8 cellular contexts compared by ENCODE assay signal in the genomic region with DNA sequence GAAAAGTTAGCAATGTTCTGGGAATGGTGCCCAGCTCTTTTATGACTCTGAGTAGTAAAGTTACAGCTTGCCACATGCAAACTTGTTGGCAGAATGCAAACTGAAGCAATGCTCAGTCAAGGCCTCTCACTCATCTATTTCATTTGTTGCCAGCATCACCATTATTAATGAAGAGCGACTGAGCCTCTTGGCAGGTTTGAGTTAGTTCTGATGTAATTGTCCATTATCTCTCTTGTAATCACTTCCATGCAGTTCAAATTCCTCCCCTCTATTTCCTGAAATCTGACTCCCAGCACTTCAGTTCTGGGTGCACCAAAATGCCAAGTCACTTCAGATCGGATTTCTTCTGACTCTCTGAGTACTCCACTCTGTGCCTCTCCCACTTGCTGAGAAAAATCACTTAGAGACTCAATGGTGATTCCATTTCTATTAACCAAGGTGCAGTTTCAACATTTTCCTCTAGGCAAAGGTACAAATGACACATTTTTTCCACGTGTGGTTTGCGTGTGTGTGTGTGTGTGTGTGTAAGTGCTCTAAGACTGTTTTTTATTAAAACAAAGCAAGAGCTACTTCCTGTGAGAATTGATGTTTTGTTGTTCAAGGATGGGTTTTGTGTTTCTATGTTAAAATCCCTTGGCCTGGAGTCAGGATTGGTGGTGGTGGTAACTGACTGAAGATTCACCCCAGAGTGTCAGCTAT.
DNase-seq lines count a peak whose midpoint lies in the region; ATAC-seq and TF ChIP-seq lines count a peak whose summit lies in the region.

No MANE protein-coding gene starts in this region.

- no peaks in the 10 kb centered on the region for H3K9me2 ChIP-seq in Loucy (replicated peaks; ENCODE audit: low read depth, low read length)

- no peaks in the 10 kb centered on the region for H4K20me1 ChIP-seq in Loucy (ENCODE audit: insufficient read depth, low read length, poor library complexity, severe bottlenecking)

- intact Hi-C loops in body of pancreas (cut with DNase I): no loop called here
- intact Hi-C loops in lower lobe of right lung (cut with DNase I): no loop called here

- no peak for TF ChIP-seq POLR2A in body of pancreas (IDR thresholded peaks at IDR 0.05)

- H2AFZ ChIP-seq in Loucy (ENCODE audit: low read length): peak overlapping the region; percentile 11; the same call in 1 of the 2 replicates

- TF ChIP-seq CTCF in AG09309 (IDR thresholded peaks at IDR 0.05; ENCODE audit: control insufficient read depth, insufficient read depth, low read depth, low read length, missing control alignments): no peak
- TF ChIP-seq CTCF in Loucy (conservative IDR thresholded peaks at IDR 0.05; ENCODE audit: low read length): 0 out of 2 replicates have a peak, but pooled peaks have one; percentile 9
- TF ChIP-seq CTCF in body of pancreas (IDR thresholded peaks at IDR 0.05): peak in 1 of 7 experiments; percentile 15
- TF ChIP-seq CTCF in lower lobe of right lung (IDR thresholded peaks at IDR 0.05): no peak

- H3K4me3 ChIP-seq in AG09309 (ENCODE audit: control insufficient read depth, low read depth, low read length): no peak overlapping the region
- H3K4me3 ChIP-seq in Loucy (ENCODE audit: low read length, poor library complexity, severe bottlenecking): peak overlapping the region; percentile 19
- H3K4me3 ChIP-seq in body of pancreas: no peak overlapping the region
- H3K4me3 ChIP-seq in lower lobe of right lung: no peak overlapping the region

- H3K27me3 ChIP-seq in Loucy (ENCODE audit: insufficient read depth, low read length, poor library complexity, severe bottlenecking) (no peaks in the 10 kb centered on the region), body of pancreas (no peaks in the 10 kb centered on the region), lower lobe of right lung (ENCODE audit: low read depth) (no peaks in the 10 kb centered on the region)

- H3K9ac ChIP-seq in Loucy (ENCODE audit: low read depth, low read length, poor library complexity, severe bottlenecking): peak overlapping the region; percentile 27

- peak overlapping the region; percentile 50 for H3K4me2 ChIP-seq in Loucy (ENCODE audit: low read depth, low read length, poor library complexity, severe bottlenecking)

- H3K4me1 ChIP-seq in Loucy (ENCODE audit: insufficient read depth, low read length, poor library complexity, severe bottlenecking) (peaks cover 35% of the 10 kb centered on the region), body of pancreas (no peaks in the 10 kb centered on the region), lower lobe of right lung (no peaks in the 10 kb centered on the region)

- H3K79me2 ChIP-seq in Loucy (ENCODE audit: insufficient read depth, low read length): no peaks in the 10 kb centered on the region

- peak; percentile 100 for DNase-seq in AG09309 (ENCODE audit: low read depth)
- DNase-seq in body of pancreas: peak in 3 of 4 donors; percentile 6 to 36 (median 13)
- no peak for DNase-seq in lower lobe of right lung
- DNase-seq in mesenteric fat pad (ENCODE audit: low spot score): no peak

- no peaks in the 10 kb centered on the region for H3K36me3 ChIP-seq in Loucy (ENCODE audit: insufficient read depth, low read length)
- no peaks in the 10 kb centered on the region for H3K36me3 ChIP-seq in body of pancreas (replicated peaks in 1 of 2; ENCODE audit: insufficient read depth in 1 of 2, low read depth in 2 of 2)
- H3K36me3 ChIP-seq in lower lobe of right lung: no peaks in the 10 kb centered on the region

- H3K9me3 ChIP-seq in Loucy (ENCODE audit: insufficient read depth, low read depth, low read length) (no peaks in the 10 kb centered on the region), body of pancreas (no peaks in the 10 kb centered on the region), lower lobe of right lung (no peaks in the 10 kb centered on the region)

- peak; percentile 83 for ATAC-seq in body of pancreas
- peak; percentile 87 to 94 for ATAC-seq in lower lobe of right lung
- ATAC-seq in GM21723 (IDR thresholded peaks at IDR 0.05; ENCODE audit: unreplicated experiment): no peak
- ATAC-seq in HG03521 (IDR thresholded peaks at IDR 0.05; ENCODE audit: unreplicated experiment): no peak
- no peak for ATAC-seq in HG03025 (IDR thresholded peaks at IDR 0.05; ENCODE audit: low FRiP score, unreplicated experiment)

- H3F3A ChIP-seq in Loucy (ENCODE audit: low read depth): no peaks in the 10 kb centered on the region

- 12 to 21% methylated on average over 4 of the region's 4 CpGs for WGBS in body of pancreas, 2 donors

- H3K27ac ChIP-seq in body of pancreas (peak overlapping the region in 2 of 4 donors; percentile 19 to 43), lower lobe of right lung (no peak overlapping the region)

Comparison
In these comparisons a context has a peak if more than half of its experiments do, and no peak if none do; other contexts are left out.
1. DNase-seq: peak in AG09309 (single experiment) and body of pancreas (3 of 4); none in lower lobe of right lung (single experiment) and mesenteric fat pad (single experiment).
2. ATAC-seq: peak in body of pancreas (single experiment) and lower lobe of right lung (2 of 2); none in GM21723 (single experiment), HG03521 (single experiment) and HG03025 (single experiment).